In genomic region chr4:26217961-26218676, GRCh38 we compare ENCODE assay signal across 8 cellular contexts.
A peak's percentile ranks its signal among the peaks of the same experiment; 100 is the strongest.
DNase-seq lines count a peak whose midpoint lies in the region; ATAC-seq and TF ChIP-seq lines count a peak whose summit lies in the region.

No MANE protein-coding gene starts in this region.

- H3K27me3 Mint-ChIP-seq in osteocyte (ENCODE audit: unreplicated experiment), result peaks cover 5% of the 10 kb centered on the region

- no peak overlapping the region for H3K4me3 Mint-ChIP-seq in osteocyte (ENCODE audit: unreplicated experiment)

- ATAC-seq in GM18505 (IDR thresholded peaks at IDR 0.05; ENCODE audit: unreplicated experiment) (peak; percentile 78), HG02981 (IDR thresholded peaks at IDR 0.05; ENCODE audit: unreplicated experiment) (peak; percentile 67), HG03354 (IDR thresholded peaks at IDR 0.05; ENCODE audit: poor library complexity, severe bottlenecking, unreplicated experiment) (no peak)

- no peak for TF ChIP-seq POLR2A in GM18505 (IDR thresholded peaks at IDR 0.05; ENCODE audit: borderline replicate concordance, extremely low read depth, insufficient read depth, insufficient read length)

- DNase-seq in caudate nucleus (lab: John Stamatoyannopoulos, UW) (peak in 32 of 61 donors; percentile 2 to 67 (median 28)), osteocyte (ENCODE audit: extremely low spot score, unreplicated experiment) (no peak), DMS53 (lab: John Stamatoyannopoulos, UW) (no peak), NCI-H524 (lab: John Stamatoyannopoulos, UW) (no peak), NCI-H2029 treated with DMSO at 0.1 percent for 48 hours (lab: John Stamatoyannopoulos, UW) (no peak)

- H3K9me3 Mint-ChIP-seq in osteocyte (ENCODE audit: unreplicated experiment), result no peaks in the 10 kb centered on the region

- no peaks in the 10 kb centered on the region for H3K36me3 Mint-ChIP-seq in osteocyte (ENCODE audit: unreplicated experiment)

- peaks cover 49% of the 10 kb centered on the region for H3K4me1 Mint-ChIP-seq in osteocyte (ENCODE audit: unreplicated experiment)

- no peak for TF ChIP-seq CTCF in osteocyte (IDR thresholded peaks at IDR 0.05)

- peak overlapping the region; percentile 80 for H3K27ac ChIP-seq in caudate nucleus (ENCODE audit: low read depth, low read length)

- H3K27ac Mint-ChIP-seq in osteocyte (ENCODE audit: unreplicated experiment), result peak overlapping the region; percentile 84

Comparison
In these comparisons a context has a peak if more than half of its experiments do, and no peak if none do; other contexts are left out.
1. DNase-seq: peak in caudate nucleus (32 of 61); none in osteocyte (single experiment), DMS53 (single experiment), NCI-H524 (0 of 2) and NCI-H2029 treated with DMSO at 0.1 percent for 48 hours (single experiment).